ENCODE assay signal across 10 cellular contexts in the genomic region with DNA sequence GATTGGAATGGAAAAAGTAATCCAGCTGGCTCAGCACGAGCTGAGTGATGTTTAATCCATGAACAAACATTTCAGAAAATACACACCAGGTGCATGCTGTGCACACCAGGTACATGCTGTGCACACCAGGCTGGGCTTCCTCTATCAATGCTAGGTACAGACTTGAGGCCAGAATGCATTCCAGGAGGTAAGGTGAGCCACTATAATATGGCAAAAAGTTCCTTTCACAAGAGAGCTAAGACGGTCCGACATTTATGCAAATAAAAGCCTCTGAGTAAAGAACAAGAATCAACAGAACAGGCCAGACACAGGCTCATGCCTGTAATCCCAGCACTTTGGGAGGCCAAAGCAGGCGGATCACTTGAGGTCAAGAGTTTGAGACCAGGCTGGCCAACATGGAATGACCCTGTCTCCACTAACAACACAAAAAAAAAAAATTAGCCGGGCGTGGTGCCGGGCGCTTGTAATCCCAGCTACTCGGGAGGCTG.
A peak's percentile ranks its signal among the peaks of the same experiment; 100 is the strongest.
DNase-seq lines count a peak whose midpoint lies in the region; ATAC-seq and TF ChIP-seq lines count a peak whose summit lies in the region.
"Had no signal": no experiment of that assay in that cellular context is flagged by ENCODE, and none has a peak within 500 bp of the region (broad histone marks: within the 10 kb centered on the region; RNA-seq: fewer than 3 reads in every experiment).

No MANE protein-coding gene starts in this region.

- no peak overlapping the region for H3K27ac ChIP-seq in foreskin keratinocyte

- H3K4me2 ChIP-seq in skeletal muscle satellite cell (ENCODE audit: low read length): peak overlapping the region; percentile 81

- H3K27me3 ChIP-seq in foreskin keratinocyte (no peaks in the 10 kb centered on the region), skeletal muscle satellite cell (ENCODE audit: control insufficient read depth, insufficient read depth, low read length) (no peaks in the 10 kb centered on the region)

- no peak overlapping the region for H3K9ac ChIP-seq in skeletal muscle satellite cell (ENCODE audit: low read depth, low read length)

- peaks cover 2% of the 10 kb centered on the region for H3K36me3 ChIP-seq in skeletal muscle satellite cell (ENCODE audit: insufficient read depth, low read length)

- no peak overlapping the region for H3K4me3 ChIP-seq in skeletal muscle satellite cell (ENCODE audit: low read length)

- no peaks in the 10 kb centered on the region for H3K9me3 Mint-ChIP-seq in activated CD4-positive, alpha-beta T cell treated with anti-CD3 and anti-CD28 coated beads for 36 hours (ENCODE audit: low read depth)

- no peak for ATAC-seq in activated CD4-positive, alpha-beta T cell treated with anti-CD3 and anti-CD28 coated beads for 36 hours
- ATAC-seq in foreskin keratinocyte (peak; percentile 26), GM19023 (IDR thresholded peaks at IDR 0.05; ENCODE audit: unreplicated experiment) (no peak), HG02763 (IDR thresholded peaks at IDR 0.05; ENCODE audit: unreplicated experiment) (no peak), HG03469 (IDR thresholded peaks at IDR 0.05; ENCODE audit: unreplicated experiment) (no peak)

- POLR2A ChIA-PET in activated CD4-positive, alpha-beta T cell treated with anti-CD3 and anti-CD28 coated beads for 36 hours (lab: Charles Lee): interaction anchor here (0.6 kb wide), 1 partner anchor 36 kb away, joined by 3 read pairs; no protein-coding TSS in a partner anchor

- no peak overlapping the region for H3K4me3 Mint-ChIP-seq in activated CD4-positive, alpha-beta T cell treated with anti-CD3 and anti-CD28 coated beads for 36 hours

- no peak for TF ChIP-seq CTCF in foreskin keratinocyte (conservative IDR thresholded peaks at IDR 0.05)

- H3K9me3 ChIP-seq in skeletal muscle satellite cell (replicated peaks; ENCODE audit: low read length): no peaks in the 10 kb centered on the region

- intact Hi-C loops in activated CD4-positive, alpha-beta T cell treated with anti-CD3 and anti-CD28 coated beads for 36 hours (cut with DNase I, micrococcal nuclease): no loop called here

- peaks cover 30% of the 10 kb centered on the region for H3K36me3 Mint-ChIP-seq in activated CD4-positive, alpha-beta T cell treated with anti-CD3 and anti-CD28 coated beads for 36 hours (ENCODE audit: low read depth)

- H3K4me1 ChIP-seq in foreskin keratinocyte: peaks cover 32% of the 10 kb centered on the region
- H3K4me1 ChIP-seq in skeletal muscle satellite cell (ENCODE audit: control insufficient read depth, insufficient read depth, low read length): peaks cover 32% of the 10 kb centered on the region

- H3K27ac Mint-ChIP-seq in activated CD4-positive, alpha-beta T cell treated with anti-CD3 and anti-CD28 coated beads for 36 hours: peak overlapping the region; percentile 19

- CTCF ChIA-PET in activated CD4-positive, alpha-beta T cell treated with anti-CD3 and anti-CD28 coated beads for 36 hours (lab: Charles Lee): interaction anchor here (1.7 kb wide), 1 partner anchor 121 kb away, joined by 3 read pairs; no protein-coding TSS in a partner anchor

- H3K4me1 Mint-ChIP-seq in activated CD4-positive, alpha-beta T cell treated with anti-CD3 and anti-CD28 coated beads for 36 hours: peaks cover 87% of the 10 kb centered on the region

- H3K27me3 Mint-ChIP-seq in activated CD4-positive, alpha-beta T cell treated with anti-CD3 and anti-CD28 coated beads for 36 hours: no peaks in the 10 kb centered on the region

- DNase-seq in activated CD4-positive, alpha-beta T cell treated with anti-CD3 and anti-CD28 coated beads for 36 hours: no peak
- no peak for DNase-seq in activated CD4-positive, alpha-beta T cell treated with anti-CD3 and anti-CD28 coated beads for 48 hours
- peak; percentile 24 to 37 for DNase-seq in NCI-H526 (lab: John Stamatoyannopoulos, UW)
- peak in 1 of 2 donors; percentile 59 for DNase-seq in foreskin keratinocyte
- DNase-seq: AML-193; stimulated activated CD8-positive, alpha-beta memory T cell treated with anti-CD3 and anti-CD28 coated beads, Interleukin-4, amount 100 ng/mL, for 48 hours had no signal

Comparison
In these comparisons a context has a peak if more than half of its experiments do, and no peak if none do; other contexts are left out.
1. DNase-seq: peak in NCI-H526 (2 of 2); none in activated CD4-positive, alpha-beta T cell treated with anti-CD3 and anti-CD28 coated beads for 36 hours (single experiment) and activated CD4-positive, alpha-beta T cell treated with anti-CD3 and anti-CD28 coated beads for 48 hours (single experiment).